ENCODE assay signal across 8 cellular contexts in the genomic region with DNA sequence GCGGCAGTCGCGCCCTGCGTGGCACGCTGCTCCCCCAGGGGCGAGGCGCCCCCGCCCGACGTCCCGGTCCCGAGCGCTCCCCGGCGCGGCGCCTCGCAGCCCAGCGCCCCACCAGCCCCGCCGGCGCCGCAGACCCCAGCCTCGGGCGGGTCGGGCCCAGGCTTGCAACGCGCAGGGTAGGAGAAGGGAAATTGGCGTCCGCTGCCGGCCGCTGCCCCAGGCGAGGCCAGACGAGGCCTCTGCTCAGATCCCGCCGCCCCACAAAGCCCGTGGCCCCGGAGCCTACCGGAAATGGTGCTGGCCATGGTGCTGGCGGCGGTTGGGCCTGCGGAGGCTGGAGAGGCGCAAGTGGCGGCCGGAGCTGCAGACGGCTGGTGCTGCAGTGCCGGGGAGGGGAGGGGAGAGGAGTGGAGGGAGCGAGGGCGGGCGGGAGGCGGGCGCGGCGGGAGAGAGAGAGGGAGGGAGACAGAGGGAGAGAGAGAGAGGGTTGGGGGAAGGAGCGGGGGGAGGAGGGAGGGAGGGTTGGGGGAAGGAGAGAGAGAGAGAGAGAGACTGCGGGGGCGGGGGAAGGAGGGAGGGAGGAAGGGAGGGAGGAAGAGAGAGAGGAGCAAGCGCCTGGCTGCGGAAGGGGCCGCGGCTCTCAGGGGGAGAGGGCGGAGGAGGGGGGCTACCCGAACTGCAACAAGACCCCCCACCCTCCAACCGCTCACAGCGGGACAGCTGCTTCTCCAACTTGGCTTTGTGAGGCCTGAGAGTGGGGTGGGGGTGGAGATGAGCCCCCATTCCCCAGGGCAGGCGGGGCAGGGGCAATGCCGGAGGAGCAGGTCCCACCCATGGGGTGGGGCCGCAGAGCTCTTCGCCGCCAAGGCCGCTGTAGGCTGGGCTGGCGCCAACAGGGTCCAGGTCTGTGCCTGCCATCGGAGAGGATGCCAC. TPM values are rescaled to one million over a fixed set of nuclear protein-coding genes. Genes with fewer than 3 reads are reported as not detected.
DNase-seq lines count a peak whose midpoint lies in the region; ATAC-seq and TF ChIP-seq lines count a peak whose summit lies in the region.

A gene (minus strand): TSS at position 384 of the 933 bp plus-strand sequence. CDS start 79 bp downstream, at position 305.

- peaks cover 13% of the 10 kb centered on the region for H3K36me3 Mint-ChIP-seq in CD8-positive, alpha-beta T cell
- H3K36me3 Mint-ChIP-seq in activated T-cell treated with anti-CD3 and anti-CD28 coated beads, Interleukin-2, amount 50 U/mL, for 72 hours (ENCODE audit: insufficient read depth in 2 of 2), result no peaks in the 10 kb centered on the region

- no peaks in the 10 kb centered on the region for H3K27me3 ChIP-seq in CD8-positive, alpha-beta T cell (ENCODE audit: insufficient read depth, low read length)
- H3K27me3 ChIP-seq in PC-3 (ENCODE audit: low read length), result peaks cover 14% of the 10 kb centered on the region

- no peaks in the 10 kb centered on the region for H3K9me3 Mint-ChIP-seq in CD8-positive, alpha-beta T cell
- H3K9me3 Mint-ChIP-seq in activated T-cell treated with anti-CD3 and anti-CD28 coated beads, Interleukin-2, amount 50 U/mL, for 72 hours, result no peaks in the 10 kb centered on the region

- CTCF ChIA-PET in CD8-positive, alpha-beta T cell (lab: Charles Lee), result interaction anchor here (1.0 to 2.7 kb wide), 2 partner anchors 11 to 29 kb away, joined by 4 to 13 read pairs; no protein-coding TSS in a partner anchor
- CTCF ChIA-PET in PC-3 (lab: Charles Lee), result no interaction called here

- intact Hi-C loops in CD8-positive, alpha-beta T cell (cut with DNase I, micrococcal nuclease), result loop anchor here (1.0 to 5.0 kb wide), 5 partner anchors 26 to 604 kb away; a partner anchor contains a TSS
- intact Hi-C loops in PC-3 (cut with micrococcal nuclease), result no loop called here

- H3K4me3 ChIP-seq in CD8-positive, alpha-beta T cell (ENCODE audit: low read depth, low read length), result peak within 1 kb of the TSS; percentile 72
- peak within 1 kb of the TSS; percentile 64 for H3K4me3 ChIP-seq in Jurkat, Clone E6-1 (ENCODE audit: low read length)
- H3K4me3 ChIP-seq in PC-3 (ENCODE audit: low read length), result peak within 1 kb of the TSS; percentile 47

- H3K4me1 Mint-ChIP-seq in CD8-positive, alpha-beta T cell (ENCODE audit: low read depth), result peaks cover 36% of the 10 kb centered on the region
- peaks cover 21% of the 10 kb centered on the region for H3K4me1 Mint-ChIP-seq in activated T-cell treated with anti-CD3 and anti-CD28 coated beads, Interleukin-2, amount 50 U/mL, for 72 hours (ENCODE audit: low read depth)

- H3K36me3 ChIP-seq in CD8-positive, alpha-beta T cell (ENCODE audit: insufficient read depth, low read length), result no peaks in the 10 kb centered on the region
- H3K36me3 ChIP-seq in PC-3 (ENCODE audit: low read depth, low read length), result no peaks in the 10 kb centered on the region

- no peak within 1 kb of the TSS for H3K27ac ChIP-seq in CD8-positive, alpha-beta T cell (ENCODE audit: low read depth, low read length)
- H3K27ac ChIP-seq in PC-3 (ENCODE audit: low read length), result no peak within 1 kb of the TSS

- no peaks in the 10 kb centered on the region for H3K9me3 ChIP-seq in CD8-positive, alpha-beta T cell (ENCODE audit: low read length)
- H3K9me3 ChIP-seq in PC-3 (ENCODE audit: low read length), result no peaks in the 10 kb centered on the region

- no peaks in the 10 kb centered on the region for H3K9me2 ChIP-seq in PC-3 (replicated peaks; ENCODE audit: low read length)

- no peaks in the 10 kb centered on the region for H4K20me1 ChIP-seq in PC-3 (ENCODE audit: low read length)

- H3K9ac ChIP-seq in PC-3 (ENCODE audit: low read length), result no peak within 1 kb of the TSS

- H3F3A ChIP-seq in PC-3 (ENCODE audit: low read length, unreplicated experiment), result no peaks in the 10 kb centered on the region

- H2AFZ ChIP-seq in PC-3 (ENCODE audit: low read length), result no peak within 1 kb of the TSS

- DNase-seq in CD8-positive, alpha-beta T cell, result peak; percentile 39 to 80 (median 66)
- DNase-seq in Jurkat, Clone E6-1 (ENCODE audit: low read depth, low spot score), result peak; percentile 89
- DNase-seq in PC-3, result peak; percentile 61
- peak; percentile 82 for DNase-seq in activated T-cell treated with anti-CD3 and anti-CD28 coated beads, Interleukin-2, amount 50 U/mL, for 72 hours
- DNase-seq in middle frontal gyrus (ENCODE audit: extremely low spot score, low spot score), result peak; percentile 54
- peak; percentile 60 to 63 for DNase-seq in stimulated activated CD8-positive, alpha-beta memory T cell treated with anti-CD3 and anti-CD28 coated beads, Interleukin-2, amount 100 ng/mL, for 48 hours (ENCODE audit: low read depth in 2 of 2)

- no peak for TF ChIP-seq CTCF in CD8-positive, alpha-beta T cell (IDR thresholded peaks at IDR 0.05)
- no peak for TF ChIP-seq CTCF in PC-3 (conservative IDR thresholded peaks at IDR 0.05; ENCODE audit: low read depth, low read length)

- H3K4me1 ChIP-seq in CD8-positive, alpha-beta T cell (ENCODE audit: insufficient read depth, low read length), result peaks cover 39% of the 10 kb centered on the region
- peaks cover 16% of the 10 kb centered on the region for H3K4me1 ChIP-seq in PC-3 (ENCODE audit: insufficient read depth, low read length)

- H3K79me2 ChIP-seq in PC-3 (ENCODE audit: low read length), result no peaks in the 10 kb centered on the region

- peak within 1 kb of the TSS; percentile 80 for H3K27ac Mint-ChIP-seq in CD8-positive, alpha-beta T cell
- peak within 1 kb of the TSS; percentile 46 for H3K27ac Mint-ChIP-seq in activated T-cell treated with anti-CD3 and anti-CD28 coated beads, Interleukin-2, amount 50 U/mL, for 72 hours

- peak; percentile 32 for ATAC-seq in CD8-positive, alpha-beta T cell
- peak; percentile 47 for ATAC-seq in PC-3
- ATAC-seq in activated T-cell treated with anti-CD3 and anti-CD28 coated beads, Interleukin-2, amount 50 U/mL, for 72 hours (replicated peaks in 1 of 2), result peak; percentile 54 to 62
- peak; percentile 47 for ATAC-seq in esophagus mucosa
- no peak for ATAC-seq in HG03025 (IDR thresholded peaks at IDR 0.05; ENCODE audit: low FRiP score, unreplicated experiment)

- no peaks in the 10 kb centered on the region for H3K27me3 Mint-ChIP-seq in CD8-positive, alpha-beta T cell (ENCODE audit: low read depth)
- H3K27me3 Mint-ChIP-seq in activated T-cell treated with anti-CD3 and anti-CD28 coated beads, Interleukin-2, amount 50 U/mL, for 72 hours (ENCODE audit: low read depth), result no peaks in the 10 kb centered on the region

- POLR2A ChIA-PET in CD8-positive, alpha-beta T cell (lab: Charles Lee), result interaction anchor here (0.6 to 3.9 kb wide), 4 partner anchors 11 to 83 kb away, joined by 3 to 23 read pairs (median 6); a partner anchor contains a TSS
- POLR2A ChIA-PET in PC-3 (lab: Charles Lee; ENCODE audit: unreplicated experiment), result interaction anchor here (0.6 kb wide), 1 partner anchor 53 kb away, joined by 8 read pairs; no protein-coding TSS in a partner anchor

- peak within 1 kb of the TSS; percentile 91 for H3K4me3 Mint-ChIP-seq in CD8-positive, alpha-beta T cell
- H3K4me3 Mint-ChIP-seq in activated T-cell treated with anti-CD3 and anti-CD28 coated beads, Interleukin-2, amount 50 U/mL, for 72 hours, result peak within 1 kb of the TSS; percentile 92 to 93

- BruUV-seq in PC-3 (replicated peaks; lab: Mats Ljungman, UMichigan), result no TSS peak

- peak within 1 kb of the TSS; percentile 65 for H3K4me2 ChIP-seq in PC-3 (ENCODE audit: low read length)

RNA-seq across cellular contexts. Expression of the gene that starts here (rescaled TPM):
- 10 to 100 TPM; 64.2 to 65.9 TPM for total RNA-seq in CD8-positive, alpha-beta T cell
- polyA plus RNA-seq in Jurkat, Clone E6-1 (2012; ENCODE audit: insufficient read depth, insufficient read length), result 98.7 TPM
- 15.8 and 24.5 TPM in 2 replicates for total RNA-seq in PC-3 (2014; rRNA removed)
- 10 to 100 TPM; 14.4 to 21.8 TPM for total RNA-seq in activated T-cell treated with anti-CD3 and anti-CD28 coated beads, Interleukin-2, amount 50 U/mL, for 72 hours
- total RNA-seq in esophagus mucosa, result 4.6 TPM
